In genomic region chr7:50303894-50304157, GRCh38 we compare ENCODE assay signal across 9 cellular contexts. TPM values are rescaled to one million over a fixed set of nuclear protein-coding genes. Genes with fewer than 3 reads are reported as not detected.
A peak's percentile ranks its signal among the peaks of the same experiment; 100 is the strongest.
DNase-seq lines count a peak whose midpoint lies in the region; ATAC-seq, FAIRE-seq and TF ChIP-seq lines count a peak whose summit lies in the region.
"Had no signal": no experiment of that assay in that cellular context is flagged by ENCODE, and none has a peak within 500 bp of the region (broad histone marks: within the 10 kb centered on the region; RNA-seq: fewer than 3 reads in every experiment).

No MANE protein-coding gene starts in this region.

- peak; percentile 15 for ATAC-seq in GM21717 (IDR thresholded peaks at IDR 0.05; ENCODE audit: unreplicated experiment)
- ATAC-seq in left cardiac atrium: peak; percentile 31 to 37
- ATAC-seq in thoracic aorta (ENCODE audit: insufficient number of reproducible peaks, low FRiP score, low read depth): no peak

- no peak for TF ChIP-seq CTCF in thoracic aorta (IDR thresholded peaks at IDR 0.05)
- TF ChIP-seq CTCF in thyroid gland (IDR thresholded peaks at IDR 0.05): no peak

- H3K27ac ChIP-seq in thoracic aorta (no peak overlapping the region), thyroid gland (no peak overlapping the region)

- H3K36me3 ChIP-seq in thoracic aorta: no peaks in the 10 kb centered on the region
- no peaks in the 10 kb centered on the region for H3K36me3 ChIP-seq in thyroid gland
- no peaks in the 10 kb centered on the region for H3K36me3 ChIP-seq in HAP-1 (replicated peaks)

- H3K9me3 ChIP-seq in thoracic aorta (no peaks in the 10 kb centered on the region), thyroid gland (no peaks in the 10 kb centered on the region), HAP-1 (no peaks in the 10 kb centered on the region)

- H3K4me1 ChIP-seq in thoracic aorta (ENCODE audit: control insufficient read depth in 1 of 2, low read depth in 2 of 2): no peaks in the 10 kb centered on the region
- peaks cover 0 to 4% of the 10 kb centered on the region in 2 donors for H3K4me1 ChIP-seq in thyroid gland
- H3K4me1 ChIP-seq in HAP-1: no peaks in the 10 kb centered on the region

- no peak for TF ChIP-seq POLR2A in GM12891 (IDR thresholded peaks at IDR 0.05; ENCODE audit: low read depth, low read length)
- no peak for TF ChIP-seq POLR2A in thyroid gland (IDR thresholded peaks at IDR 0.05)

- H3K4me3 ChIP-seq in thoracic aorta: peak overlapping the region; percentile 66
- H3K4me3 ChIP-seq in thyroid gland (replicated peaks in 1 of 3): no peak overlapping the region
- no peak overlapping the region for H3K4me3 ChIP-seq in HAP-1

- intact Hi-C loops in left cardiac atrium (cut with DNase I) (no loop called here), thyroid gland (cut with DNase I) (no loop called here)

- H3K27me3 ChIP-seq in thoracic aorta (replicated peaks; ENCODE audit: insufficient read depth) (no peaks in the 10 kb centered on the region), thyroid gland (no peaks in the 10 kb centered on the region), HAP-1 (ENCODE audit: low read depth) (peaks cover 41% of the 10 kb centered on the region)

- DNase-seq in GM12891 (ENCODE audit: insufficient read length, low spot score) (peak; percentile 21), NCI-H69 (lab: John Stamatoyannopoulos, UW) (peak; percentile 32), left cardiac atrium (no peak), thoracic aorta (ENCODE audit: low spot score) (no peak), thyroid gland (no peak), HAP-1 (ENCODE audit: low spot score in 2 of 2) (no peak)
- no peak for DNase-seq in activated CD4-positive, CD25-positive, alpha-beta regulatory T cell treated with anti-CD3 and anti-CD28 coated beads, Interleukin-2, amount 50 U/mL, for 72 hours
- DNase-seq: IMR-90 had no signal

- in situ Hi-C loops in HAP-1 (cut with MboI; ENCODE audit: low sequenced_read_pairs): no loop called here

- FAIRE-seq in GM12891 (lab: Jason Lieb, UNC): peak; percentile 87

- WGBS in thyroid gland, 2 donors: 1% methylated on average over 23 of the region's 55 CpGs; no CpG with 5 or more reads in 1 of the 2 donors

TF ChIP-seq in GM12891, 5 proteins besides CTCF, POLR2A, EP300 and RAD21:
- TF ChIP-seq PAX5 (IDR thresholded peaks at IDR 0.05; ENCODE audit: insufficient read depth, low read length, severe bottlenecking): no peak
- TF ChIP-seq POU2F2 (IDR thresholded peaks at IDR 0.05; ENCODE audit: low read depth, low read length): no peak
- TF ChIP-seq TAF1 (IDR thresholded peaks at IDR 0.05; ENCODE audit: low read depth, low read length): no peak
- TF ChIP-seq SPI1 (IDR thresholded peaks at IDR 0.05; ENCODE audit: low read depth, low read length): peak; percentile 54
- no peak for TF ChIP-seq POLR2AphosphoS5 (IDR thresholded peaks at IDR 0.05; ENCODE audit: low read depth, low read length)

RNA-seq across cellular contexts. Expression of gene IKZF1, which starts 0.7 kb away (rescaled TPM):
- polyA plus RNA-seq in GM12891 (2012; ENCODE audit: low read depth, missing spikeins): 39.6 TPM
- total RNA-seq in left cardiac atrium (1 to 10 TPM; 4.4 to 9.2 TPM), thoracic aorta (10 to 100 TPM; 24.4 to 57.8 TPM), thyroid gland (10 to 100 TPM in 1 of 4 donors, 1 to 10 TPM in 3; 8.9 to 10.5 (median 9.6) TPM)
- total RNA-seq: IMR-90 had no signal
- polyA plus RNA-seq: IMR-90 had no signal

Comparison
In these comparisons a context has a peak if more than half of its experiments do, and no peak if none do; other contexts are left out.
1. DNase-seq: peak in GM12891 (single experiment) and NCI-H69 (single experiment); none in left cardiac atrium (single experiment), thoracic aorta (single experiment), thyroid gland (0 of 2), activated CD4-positive, CD25-positive, alpha-beta regulatory T cell treated with anti-CD3 and anti-CD28 coated beads, Interleukin-2, amount 50 U/mL, for 72 hours (single experiment) and HAP-1 (0 of 2).